ENCODE assay signal across 11 cellular contexts in genomic region chr17:17350491-17351355, GRCh38. TPM values are rescaled to one million over a fixed set of nuclear protein-coding genes. Genes with fewer than 3 reads are reported as not detected.
DNase-seq lines count a peak whose midpoint lies in the region; ATAC-seq, FAIRE-seq and TF ChIP-seq lines count a peak whose summit lies in the region.
"Had no signal": no experiment of that assay in that cellular context is flagged by ENCODE, and none has a peak within 500 bp of the region (broad histone marks: within the 10 kb centered on the region; RNA-seq: fewer than 3 reads in every experiment).

No MANE protein-coding gene starts in this region.

- H4K20me1 ChIP-seq in K562 (replicated peaks; ENCODE audit: control insufficient read depth, insufficient read depth, low read length): no peaks in the 10 kb centered on the region

- FAIRE-seq in K562 (lab: Jason Lieb, UNC): no peak

- peaks cover 7 to 50% of the 10 kb centered on the region in 2 experiments; a peak in 4 of 5 replicates for H3K4me1 ChIP-seq in K562 (replicated peaks in 1 of 2; ENCODE audit: control insufficient read depth in 2 of 2, insufficient read depth in 2 of 2, low read length in 2 of 2)

- no peaks in the 10 kb centered on the region for H3K36me3 Mint-ChIP-seq in T-helper 2 cell treated with Interferon-gamma antibody and Interleukin-4, amounts not matched to agents 5 μg/mL and 100 μg/mL, for 36 hours (ENCODE audit: low read depth)

- H3K36me3 ChIP-seq in K562 (ENCODE audit: control insufficient read depth, insufficient read depth, low read length): no peaks in the 10 kb centered on the region
- H3K36me3 ChIP-seq: vagina had no signal

- 66% methylated on average over 8 of the region's 19 CpGs for WGBS in K562 (ENCODE audit: insufficient coverage, low coverage, missing lambda C conversion rate)

- intact Hi-C loops in K562 (cut with micrococcal nuclease): no loop called here

- no peaks in the 10 kb centered on the region for H3K79me2 ChIP-seq in K562 (ENCODE audit: control insufficient read depth, insufficient read depth, low read length)

- no peaks in the 10 kb centered on the region for H3K27me3 ChIP-seq in K562 (ENCODE audit: control insufficient read depth in 2 of 2, insufficient read depth in 2 of 2, low read length in 2 of 2)
- H3K27me3 ChIP-seq: vagina had no signal

- DNase-seq in A172 (ENCODE audit: low spot score) (peak; percentile 40), HCEC 1CT (peak; percentile 34), K562 (ENCODE audit: extremely low read depth in 1 of 4, low spot score in 3 of 4) (no peak), kidney glomerular epithelial cell (lab: John Stamatoyannopoulos, UW) (peak; percentile 82), activated gamma-delta T cell treated with Interleukin-2 at 50 U/mL for 16 hours (no peak), T-helper 1 cell (no peak)
- DNase-seq in T-helper 2 cell treated with Interferon-gamma antibody and Interleukin-4, amounts not matched to agents 5 μg/mL and 100 μg/mL, for 36 hours (ENCODE audit: low spot score): no peak
- no peak for DNase-seq in activated T-cell treated with anti-CD3 and anti-CD28 coated beads, Interleukin-2, amount 50 U/mL, for 48 hours
- DNase-seq: NCI-H526 had no signal

- no peak overlapping the region for H3K27ac Mint-ChIP-seq in T-helper 2 cell treated with Interferon-gamma antibody and Interleukin-4, amounts not matched to agents 5 μg/mL and 100 μg/mL, for 36 hours

- H3K4me3 ChIP-seq in K562: no peak overlapping the region
- H3K4me3 ChIP-seq: esophagus muscularis mucosa, vagina had no signal

- H3K27ac ChIP-seq in K562 (ENCODE audit: extremely low read depth, low read depth, low read length): no peak overlapping the region
- H3K27ac ChIP-seq: esophagus muscularis mucosa, vagina had no signal

- BruUV-seq in K562 (replicated peaks; lab: Mats Ljungman, UMichigan): no TSS peak

- POLR2A ChIA-PET in K562 (lab: Yijun Ruan, JAX): interaction anchor here (0.6 kb wide), 3 partner anchors 527 to 752 kb away, joined by 3 read pairs; no protein-coding TSS in a partner anchor

- no peak overlapping the region for H2AFZ ChIP-seq in K562 (ENCODE audit: low read depth, low read length)

- H3K9ac ChIP-seq in K562 (ENCODE audit: insufficient read depth in 1 of 2, low read depth in 2 of 2, low read length in 2 of 2): peak overlapping the region in 1 of 2 experiments; percentile 36; a peak in 2 of 4 replicates

- no peak for TF ChIP-seq RAD21 in K562 (CRISPR knock-in tag; conservative IDR thresholded peaks at IDR 0.05 in 1 of 2, IDR thresholded peaks at IDR 0.05 in 1 of 2)

- no peaks in the 10 kb centered on the region for H3K9me3 ChIP-seq in K562 (replicated peaks; ENCODE audit: control insufficient read depth, insufficient read depth, low read depth, low read length)
- H3K9me3 ChIP-seq: esophagus muscularis mucosa, vagina had no signal

- CTCF ChIA-PET in K562 (lab: Yijun Ruan, JAX; ENCODE audit: low intra/inter-chr PET ratio): no interaction called here

- in situ Hi-C loops in K562 (cut with MboI): no loop called here

- no peaks in the 10 kb centered on the region for H3K9me1 ChIP-seq in K562 (ENCODE audit: control insufficient read depth, insufficient read depth, low read length)

- no peak for ATAC-seq in K562

- H3K4me3 Mint-ChIP-seq in T-helper 2 cell treated with Interferon-gamma antibody and Interleukin-4, amounts not matched to agents 5 μg/mL and 100 μg/mL, for 36 hours: no peak overlapping the region

- no peaks in the 10 kb centered on the region for H3K9me3 Mint-ChIP-seq in T-helper 2 cell treated with Interferon-gamma antibody and Interleukin-4, amounts not matched to agents 5 μg/mL and 100 μg/mL, for 36 hours

- TF ChIP-seq EP300 in K562 (IDR thresholded peaks at IDR 0.05; ENCODE audit: low read length): no peak

- TF ChIP-seq POLR2A in K562 (conservative IDR thresholded peaks at IDR 0.05): no peak

- H3K4me2 ChIP-seq in K562 (ENCODE audit: insufficient read depth, low read length): no peak overlapping the region

- TF ChIP-seq CTCF in K562 (IDR thresholded peaks at IDR 0.05 in 2 of 3, conservative IDR thresholded peaks at IDR 0.05 in 1 of 3; ENCODE audit: insufficient read depth in 2 of 3, low read depth in 1 of 3, low read length in 3 of 3): no peak

- H3K4me1 Mint-ChIP-seq in T-helper 2 cell treated with Interferon-gamma antibody and Interleukin-4, amounts not matched to agents 5 μg/mL and 100 μg/mL, for 36 hours (ENCODE audit: low read depth): no peaks in the 10 kb centered on the region

- H3K27me3 Mint-ChIP-seq in T-helper 2 cell treated with Interferon-gamma antibody and Interleukin-4, amounts not matched to agents 5 μg/mL and 100 μg/mL, for 36 hours (ENCODE audit: low read depth): no peaks in the 10 kb centered on the region

TF ChIP-seq in K562, 482 proteins besides CTCF, POLR2A, EP300 and RAD21:
- TF ChIP-seq E2F6 (IDR thresholded peaks at IDR 0.05; ENCODE audit: borderline replicate concordance in 1 of 2, extremely low read depth in 1 of 2, insufficient read depth in 1 of 2, insufficient read length in 1 of 2, low read depth in 1 of 2, low read length in 1 of 2, poor library complexity in 1 of 2, severe bottlenecking in 1 of 2): peak in 1 of 2 experiments; percentile 9
- TF ChIP-seq POLR2G (IDR thresholded peaks at IDR 0.05; ENCODE audit: low read depth, low read length): peak; percentile 11; the same call in 1 of the 2 replicates
- no peak for TF ChIP-seq ELK3 (CRISPR knock-in tag; IDR thresholded peaks at IDR 0.05)

RNA-seq across cellular contexts. Expression of gene NT5M, which starts 47.5 kb away (rescaled TPM):
- total RNA-seq in A172 (2014; rRNA removed; shearing (Covaris generic)): 12.3 and 12.7 TPM in 2 replicates
- total RNA-seq in K562 (2011; cell fraction: chromatin; rRNA removed; ENCODE audit: low replicate concordance): 1.2 and 7.6 TPM in 2 replicates
- 10.3 and 10.8 TPM in 2 replicates for total RNA-seq in K562 (2011; cell fraction: nucleolus; rRNA removed)
- total RNA-seq in K562 (2011; cell fraction: nucleoplasm; rRNA removed): 4.5 and 5.5 TPM in 2 replicates
- total RNA-seq in K562 (2014; rRNA removed): 9.1 and 10.2 TPM in 2 replicates
- 1.5 and 1.8 TPM in 2 replicates for total RNA-seq in K562 (2014; rRNA removed; fragmentation: Illumina TruSeq; extraction: Trizol)
- 3.4 and 4.0 TPM in 2 replicates for total RNA-seq in K562 (2015; rRNA removed; fragmentation: Illumina TruSeq; extraction: Trizol)
- total RNA-seq in K562 (2021): 8.8 and 10.1 TPM in 2 replicates
- polyA plus RNA-seq in K562 (2011; rRNA removed): 4.9 and 9.1 TPM in 2 replicates
- polyA plus RNA-seq in K562 (2011; cell fraction: cytosol; rRNA removed): 10.1 and 17.9 TPM in 2 replicates
- 15.2 and 18.1 TPM in 2 replicates for polyA plus RNA-seq in K562 (2011; cell fraction: nucleus; rRNA removed)
- polyA plus RNA-seq in K562 (2012): 4.6 and 20.2 TPM in 2 replicates
- 2.5 and 4.1 TPM in 2 replicates for polyA plus RNA-seq in K562 (2014; fragmentation: Illumina TruSeq; extraction: Trizol)
- under 1 TPM; 0.24 to 0.43 TPM for polyA plus RNA-seq in K562 (2014; fragmentation: Nextera tagmentation; extraction: Ambion mirVana)
- 8.2 and 9.6 TPM in 2 replicates for polyA plus RNA-seq in K562 (2014; rRNA removed)
- 1.7 and 1.8 TPM in 2 replicates for polyA minus RNA-seq in K562 (2011; rRNA and poly(A)+ RNA removed)
- 3.1 and 5.4 TPM in 2 replicates for polyA minus RNA-seq in K562 (2011; cell fraction: cytosol; rRNA and poly(A)+ RNA removed)
- 7.1 and 7.8 TPM in 2 replicates for polyA minus RNA-seq in K562 (2011; cell fraction: nucleus; rRNA and poly(A)+ RNA removed)

Comparison
In these comparisons a context has a peak if more than half of its experiments do, and no peak if none do; other contexts are left out.
1. DNase-seq: peak in A172 (single experiment), HCEC 1CT (single experiment) and kidney glomerular epithelial cell (single experiment); none in K562 (0 of 4), T-helper 2 cell treated with Interferon-gamma antibody and Interleukin-4, amounts not matched to agents 5 μg/mL and 100 μg/mL, for 36 hours (single experiment), activated gamma-delta T cell treated with Interleukin-2 at 50 U/mL for 16 hours (single experiment), T-helper 1 cell (0 of 5) and activated T-cell treated with anti-CD3 and anti-CD28 coated beads, Interleukin-2, amount 50 U/mL, for 48 hours (0 of 2).